Comparison of ENCODE assay signal across 1 cellular context in genomic region chr4:162988530-162988929, GRCh38.
TF ChIP-seq lines count a peak whose summit lies in the region.

No MANE protein-coding gene starts in this region.

TF ChIP-seq in HCT116, 20 proteins besides CTCF, POLR2A, EP300 and RAD21:
- TF ChIP-seq ZBTB33 (IDR thresholded peaks at IDR 0.05; ENCODE audit: extremely low read depth, insufficient replicate concordance, low read length) (no peak), ZFX (IDR thresholded peaks at IDR 0.05) (no peak), CEBPB (IDR thresholded peaks at IDR 0.05; ENCODE audit: low read depth) (no peak), MAX (IDR thresholded peaks at IDR 0.05) (no peak), EZH2 (IDR thresholded peaks at IDR 0.05) (no peak), ZNF274 (IDR thresholded peaks at IDR 0.05; ENCODE audit: low read depth, low read length) (no peak), ELF1 (IDR thresholded peaks at IDR 0.05; ENCODE audit: borderline replicate concordance, low read depth) (no peak), EZH2phosphoT487 (IDR thresholded peaks at IDR 0.05; ENCODE audit: borderline replicate concordance) (no peak), YY1 (IDR thresholded peaks at IDR 0.05; ENCODE audit: extremely low read depth, insufficient replicate concordance, low read depth, low read length) (no peak), CBX3 (IDR thresholded peaks at IDR 0.05; ENCODE audit: low read depth) (no peak), SP1 (IDR thresholded peaks at IDR 0.05; ENCODE audit: low read depth) (no peak), REST (IDR thresholded peaks at IDR 0.05; ENCODE audit: low read depth) (no peak), SRF (IDR thresholded peaks at IDR 0.05; ENCODE audit: low read depth) (no peak)
